ENCODE assay signal across 29 cellular contexts in the genomic region with DNA sequence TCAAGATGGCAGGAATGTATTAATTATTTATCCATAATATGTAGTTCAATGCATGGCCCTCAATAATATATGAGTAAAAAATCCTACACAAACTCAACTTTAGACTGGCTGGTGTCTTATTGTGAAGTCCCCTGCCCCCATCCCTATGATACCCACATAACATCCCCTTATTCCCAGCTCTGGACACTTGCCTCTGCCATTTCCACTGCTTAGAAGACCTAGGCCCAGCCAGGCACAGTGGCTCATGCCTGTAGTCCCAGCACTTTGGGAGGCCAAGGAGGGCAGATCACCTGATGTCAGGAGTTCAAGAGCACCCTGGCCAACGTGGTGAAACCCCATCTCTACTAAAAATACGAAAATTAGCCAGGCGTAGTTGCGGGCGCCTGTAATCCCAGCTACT.
"Had no signal": no experiment of that assay in that cellular context is flagged by ENCODE, and none has a peak within 500 bp of the region (broad histone marks: within the 10 kb centered on the region; RNA-seq: fewer than 3 reads in every experiment).

No MANE protein-coding gene starts in this region.

- H3K4me1 ChIP-seq: colonic mucosa, esophagus squamous epithelium, foreskin keratinocyte, gastrocnemius medialis, gastroesophageal sphincter had no signal

- H3K9me3 ChIP-seq: colonic mucosa, esophagus muscularis mucosa, esophagus squamous epithelium, gastrocnemius medialis, gastroesophageal sphincter, heart left ventricle, heart right ventricle had no signal

- H3K4me3 ChIP-seq: colonic mucosa, coronary artery, dorsolateral prefrontal cortex, esophagus muscularis mucosa, esophagus squamous epithelium, gastrocnemius medialis, gastroesophageal sphincter, heart left ventricle, heart right ventricle, hepatocyte had no signal

- H2AFZ ChIP-seq: hepatocyte had no signal

- H3K79me2 ChIP-seq: hepatocyte had no signal

- ATAC-seq: effector memory CD8-positive, alpha-beta T cell; esophagus mucosa; foreskin keratinocyte; gastrocnemius medialis; gastroesophageal sphincter; heart left ventricle; heart right ventricle had no signal

- H3K9me3 Mint-ChIP-seq: dendritic cell treated with granulocyte-macrophage colony-stimulating factor and Interleukin-4, amounts not matched to agents 40 ng/mL and 50 ng/mL, for 4 days; endodermal cell had no signal

- DNase-seq: colonic mucosa; cortex of kidney; dermis blood vessel endothelial cell; dorsolateral prefrontal cortex; effector CD4-positive, alpha-beta T cell; effector CD8-positive, alpha-beta T cell; effector memory CD4-positive, alpha-beta T cell; effector memory CD8-positive, alpha-beta T cell; endodermal cell; erythroblast; esophagus squamous epithelium; foreskin fibroblast; foreskin keratinocyte; foreskin melanocyte; gastrocnemius medialis; glutamatergic neuron; head of caudate nucleus; heart left ventricle; heart right ventricle had no signal

- H3K4me3 Mint-ChIP-seq: dendritic cell treated with granulocyte-macrophage colony-stimulating factor and Interleukin-4, amounts not matched to agents 40 ng/mL and 50 ng/mL, for 4 days; effector memory CD8-positive, alpha-beta T cell; endodermal cell had no signal

- FAIRE-seq: endometrium, endothelial cell of umbilical vein, frontal cortex had no signal

- H3K27ac ChIP-seq: colonic mucosa, coronary artery, dorsolateral prefrontal cortex, epithelial cell of prostate, esophagus muscularis mucosa, esophagus squamous epithelium, foreskin keratinocyte, gastrocnemius medialis, gastroesophageal sphincter, heart left ventricle, heart right ventricle, hepatocyte had no signal

- H3K27ac Mint-ChIP-seq: dendritic cell treated with granulocyte-macrophage colony-stimulating factor and Interleukin-4, amounts not matched to agents 40 ng/mL and 50 ng/mL, for 4 days; effector memory CD8-positive, alpha-beta T cell; endodermal cell had no signal

- H3K36me3 ChIP-seq: colonic mucosa, esophagus muscularis mucosa, esophagus squamous epithelium, gastrocnemius medialis, gastroesophageal sphincter, heart left ventricle, heart right ventricle had no signal

- H3K4me2 ChIP-seq: hepatocyte had no signal

- H3K27me3 ChIP-seq: colonic mucosa, dorsolateral prefrontal cortex, esophagus muscularis mucosa, esophagus squamous epithelium, foreskin keratinocyte, gastrocnemius medialis, gastroesophageal sphincter, heart left ventricle, heart right ventricle, hepatocyte had no signal

- H3K27me3 Mint-ChIP-seq: dendritic cell treated with granulocyte-macrophage colony-stimulating factor and Interleukin-4, amounts not matched to agents 40 ng/mL and 50 ng/mL, for 4 days; effector memory CD8-positive, alpha-beta T cell had no signal
